In the genomic region with DNA sequence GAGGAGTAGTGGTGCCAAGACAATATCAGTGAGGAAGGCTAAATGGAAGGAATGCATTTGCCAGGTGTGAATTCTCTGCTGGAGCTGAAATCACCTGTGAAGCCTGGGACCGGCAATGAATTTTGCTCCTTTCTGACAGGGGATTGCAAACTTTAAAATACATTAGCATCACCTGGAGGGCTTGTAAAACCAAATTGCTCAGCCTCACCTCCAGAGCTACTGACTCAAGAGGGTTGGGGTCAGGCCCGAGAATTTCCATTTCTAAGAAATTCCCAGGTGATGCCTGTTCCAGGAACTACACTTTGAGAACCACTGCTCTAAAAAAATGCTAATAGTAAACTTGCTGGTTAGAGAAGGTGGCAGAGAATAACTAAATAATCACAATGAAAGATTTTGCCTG, we compare ENCODE assay signal across 16 cellular contexts.
DNase-seq lines count a peak whose midpoint lies in the region; ATAC-seq, FAIRE-seq and TF ChIP-seq lines count a peak whose summit lies in the region.
"Had no signal": no experiment of that assay in that cellular context is flagged by ENCODE, and none has a peak within 500 bp of the region (broad histone marks: within the 10 kb centered on the region; RNA-seq: fewer than 3 reads in every experiment).

No MANE protein-coding gene starts in this region.

- no peak overlapping the region for H3K18ac ChIP-seq in H9 (ENCODE audit: insufficient read length, low read depth, low read length)

- H3K9me3 Mint-ChIP-seq in H9: peaks cover 11 to 13% of the 10 kb centered on the region in 2 experiments
- H3K9me3 Mint-ChIP-seq in astrocyte (ENCODE audit: unreplicated experiment): peaks cover 3% of the 10 kb centered on the region
- peaks cover 22% of the 10 kb centered on the region for H3K9me3 Mint-ChIP-seq in endodermal cell

- TF ChIP-seq CTCF in H9 (conservative IDR thresholded peaks at IDR 0.05) (no peak), astrocyte (IDR thresholded peaks at IDR 0.05; ENCODE audit: insufficient read depth, low read depth, low read length) (no peak), endodermal cell (conservative IDR thresholded peaks at IDR 0.05) (no peak)

- H2BK12ac ChIP-seq in H9 (ENCODE audit: insufficient read length, low read depth, low read length): no peak overlapping the region

- H3K4me3 Mint-ChIP-seq in H9 (no peak overlapping the region), astrocyte (ENCODE audit: unreplicated experiment) (no peak overlapping the region), endodermal cell (no peak overlapping the region)
- H3K4me3 Mint-ChIP-seq: CD4-positive, CD25-positive, alpha-beta regulatory T cell; CD8-positive, alpha-beta memory T cell had no signal

- no peak overlapping the region for H4K5ac ChIP-seq in H9 (ENCODE audit: insufficient read length, low read depth, low read length)

- no peak overlapping the region for H2BK20ac ChIP-seq in H9 (ENCODE audit: low read depth, low read length, poor library complexity, severe bottlenecking)

- no CpG with 5 or more reads among the region's 2 CpGs for WGBS in H9 (ENCODE audit: extremely low coverage, insufficient read length, low lambda C conversion rate)
- 59 to 67% methylated on average over 2 of the region's 2 CpGs for WGBS in endodermal cell (ENCODE audit: insufficient coverage in 1 of 2, insufficient read length in 1 of 2), 2 experiments

- H4K20me1 ChIP-seq in H9 (ENCODE audit: control insufficient read depth, insufficient read depth, insufficient read length): no peaks in the 10 kb centered on the region
- H4K20me1 ChIP-seq in astrocyte (ENCODE audit: insufficient read depth, low read length): no peaks in the 10 kb centered on the region

- H3K4me1 Mint-ChIP-seq in H9 (peaks cover 11 to 31% of the 10 kb centered on the region in 2 experiments), astrocyte (ENCODE audit: low read depth, unreplicated experiment) (peaks cover 4% of the 10 kb centered on the region), endodermal cell (peaks cover 26% of the 10 kb centered on the region)
- H3K4me1 Mint-ChIP-seq: CD4-positive, CD25-positive, alpha-beta regulatory T cell; CD8-positive, alpha-beta memory T cell had no signal

- H3K23me2 ChIP-seq in H9 (ENCODE audit: insufficient read length, low read depth, low read length, poor library complexity, severe bottlenecking): no peaks in the 10 kb centered on the region

- no peak for ATAC-seq in GM19455 (IDR thresholded peaks at IDR 0.05; ENCODE audit: unreplicated experiment)
- no peak for ATAC-seq in GM21367 (IDR thresholded peaks at IDR 0.05; ENCODE audit: unreplicated experiment)

- H4K91ac ChIP-seq in H9 (ENCODE audit: insufficient read length, low read depth, low read length): no peak overlapping the region

- no peak overlapping the region for H3K14ac ChIP-seq in H9 (ENCODE audit: insufficient read depth, low read length)

- no peak overlapping the region for H3K4me3 ChIP-seq in astrocyte (ENCODE audit: insufficient read depth, low read depth, low read length)
- H3K4me3 ChIP-seq in endodermal cell (ENCODE audit: low read length): no peak overlapping the region

- no peak overlapping the region for H3T11ph ChIP-seq in H9 (ENCODE audit: low read length)

- H3K79me2 ChIP-seq in H9 (ENCODE audit: insufficient read depth, low read length) (no peaks in the 10 kb centered on the region), astrocyte (ENCODE audit: insufficient read depth, low read length) (no peaks in the 10 kb centered on the region)

- H3K27me3 Mint-ChIP-seq in H9 (ENCODE audit: low read depth): peaks cover 3% of the 10 kb centered on the region
- peaks cover 4% of the 10 kb centered on the region for H3K27me3 Mint-ChIP-seq in astrocyte (ENCODE audit: low read depth, unreplicated experiment)
- peaks cover 8% of the 10 kb centered on the region for H3K27me3 Mint-ChIP-seq in endodermal cell (ENCODE audit: insufficient read depth)
- H3K27me3 Mint-ChIP-seq: CD4-positive, CD25-positive, alpha-beta regulatory T cell; CD8-positive, alpha-beta memory T cell had no signal

- no peak overlapping the region for H4K8ac ChIP-seq in H9 (replicated peaks; ENCODE audit: insufficient read length, low read depth, low read length)

- H2AFZ ChIP-seq in H9 (ENCODE audit: low read length) (no peak overlapping the region), astrocyte (ENCODE audit: low read depth, low read length) (peak overlapping the region; percentile 61)

- H2AK5ac ChIP-seq in H9 (ENCODE audit: insufficient read length, low read length): no peak overlapping the region

- H3K27me3 ChIP-seq in H9 (ENCODE audit: insufficient read depth, low read length) (no peaks in the 10 kb centered on the region; the same call in 1 of the 2 replicates), astrocyte (ENCODE audit: insufficient read depth, low read length) (peaks cover 6% of the 10 kb centered on the region), endodermal cell (ENCODE audit: control insufficient read depth, insufficient read depth, low read length, poor library complexity, severe bottlenecking) (no peaks in the 10 kb centered on the region)
- H3K27me3 ChIP-seq: BE2C had no signal

- H2BK5ac ChIP-seq in H9 (ENCODE audit: insufficient read length, low read length): no peak overlapping the region

- H3K4me2 ChIP-seq in H9 (ENCODE audit: insufficient read depth, insufficient read length, low read length): no peak overlapping the region
- peak overlapping the region; percentile 31 for H3K4me2 ChIP-seq in astrocyte (ENCODE audit: low read length)

- no peak overlapping the region for H3K23ac ChIP-seq in H9 (ENCODE audit: insufficient read length, low read depth, low read length)

- H3K27ac ChIP-seq in H9 (ENCODE audit: insufficient read length, low read depth, low read length) (no peak overlapping the region), astrocyte (ENCODE audit: low read depth, low read length) (no peak overlapping the region), endodermal cell (ENCODE audit: low read depth, low read length) (no peak overlapping the region)
- H3K27ac ChIP-seq: HL-60 had no signal

- H3K79me1 ChIP-seq in H9 (ENCODE audit: insufficient read depth, low read depth, low read length, poor library complexity, severe bottlenecking): no peaks in the 10 kb centered on the region

- H3K4me1 ChIP-seq in H9 (ENCODE audit: insufficient read depth, low read length): no peaks in the 10 kb centered on the region
- no peaks in the 10 kb centered on the region for H3K4me1 ChIP-seq in astrocyte (ENCODE audit: insufficient read depth, low read length)
- peaks cover 2% of the 10 kb centered on the region for H3K4me1 ChIP-seq in endodermal cell (ENCODE audit: control insufficient read depth, insufficient read depth, low read length)
- H3K4me1 ChIP-seq: BE2C, Caco-2 had no signal

- H3K4ac ChIP-seq in H9 (ENCODE audit: low read depth, low read length): no peak overlapping the region

- no peak for FAIRE-seq in astrocyte (lab: Jason Lieb, UNC)
- FAIRE-seq: A204.1, D721Med, G401.6, GM12891 had no signal

- H3K9me3 ChIP-seq in H9 (ENCODE audit: control insufficient read depth, low read depth, low read length) (no peaks in the 10 kb centered on the region), astrocyte (ENCODE audit: insufficient read depth, low read depth, low read length) (peaks cover 2% of the 10 kb centered on the region), endodermal cell (ENCODE audit: control insufficient read depth, low read length) (peaks cover 9% of the 10 kb centered on the region)
- H3K9me3 ChIP-seq: BE2C, Caco-2 had no signal

- H3K9ac ChIP-seq in H9 (ENCODE audit: extremely low read depth, insufficient read length, low read length) (no peak overlapping the region), astrocyte (ENCODE audit: low read length) (no peak overlapping the region), endodermal cell (ENCODE audit: extremely low read depth, low read length, poor library complexity, severe bottlenecking) (no peak overlapping the region)

- H2BK15ac ChIP-seq in H9 (ENCODE audit: low read depth, low read length): no peak overlapping the region

- H3K36me3 ChIP-seq in astrocyte (ENCODE audit: insufficient read depth, low read length) (no peaks in the 10 kb centered on the region), endodermal cell (ENCODE audit: control insufficient read depth, insufficient read depth, low read length) (no peaks in the 10 kb centered on the region)
- H3K36me3 ChIP-seq: BE2C had no signal

- H3K36me3 Mint-ChIP-seq in H9 (ENCODE audit: insufficient read depth in 1 of 3, low read depth in 3 of 3) (peaks cover 2 to 12% (median 3%) of the 10 kb centered on the region in 3 experiments; a peak in 3 of 7 replicates), astrocyte (ENCODE audit: low read depth, unreplicated experiment) (peaks cover 1% of the 10 kb centered on the region), endodermal cell (ENCODE audit: low read depth) (no peaks in the 10 kb centered on the region)
- H3K36me3 Mint-ChIP-seq: CD4-positive, CD25-positive, alpha-beta regulatory T cell; CD8-positive, alpha-beta memory T cell had no signal

- H2BK120ac ChIP-seq in H9 (ENCODE audit: low read depth, low read length, poor library complexity, severe bottlenecking): no peak overlapping the region

- H3K27ac Mint-ChIP-seq in H9 (peak overlapping the region in 2 of 3 experiments; percentile 85 to 89; a peak in 2 of 7 replicates), astrocyte (ENCODE audit: unreplicated experiment) (no peak overlapping the region), endodermal cell (no peak overlapping the region)
- H3K27ac Mint-ChIP-seq: CD4-positive, CD25-positive, alpha-beta regulatory T cell; CD8-positive, alpha-beta memory T cell had no signal

- DNase-seq in H9: no peak
- DNase-seq in astrocyte (ENCODE audit: low read depth): no peak
- peak; percentile 67 for DNase-seq in endodermal cell
- DNase-seq in stimulated activated CD4-positive, alpha-beta T cell treated with anti-CD3 and anti-CD28 coated beads, Interleukin-4, amount 100 ng/mL, for 4 hours: no peak
- DNase-seq: BE2C; Caco-2; CD4-positive, CD25-positive, alpha-beta regulatory T cell; CD8-positive, alpha-beta memory T cell; HCEC 1CT had no signal

- no peak overlapping the region for H3K56ac ChIP-seq in H9 (ENCODE audit: insufficient read length, low read depth, low read length)

Comparison
In these comparisons a context has a peak if more than half of its experiments do, and no peak if none do; other contexts are left out.
1. H3K27ac Mint-ChIP-seq: peak in H9 (2 of 3); none in astrocyte (single experiment) and endodermal cell (single experiment).